ENCODE assay signal across 12 cellular contexts in genomic region chr19:35958660-35959039, GRCh38. TPM values are rescaled to one million over a fixed set of nuclear protein-coding genes. Genes with fewer than 3 reads are reported as not detected.
DNase-seq lines count a peak whose midpoint lies in the region; ATAC-seq and TF ChIP-seq lines count a peak whose summit lies in the region.
"Had no signal": no experiment of that assay in that cellular context is flagged by ENCODE, and none has a peak within 500 bp of the region (broad histone marks: within the 10 kb centered on the region; RNA-seq: fewer than 3 reads in every experiment).

No MANE protein-coding gene starts in this region.

- TF ChIP-seq RAD21 in HCT116 (IDR thresholded peaks at IDR 0.05; ENCODE audit: low read depth) = no peak

- peak overlapping the region; percentile 70 for H3K4me3 Mint-ChIP-seq in CD8-positive, alpha-beta T cell

- H3K18ac ChIP-seq in neuronal stem cell (ENCODE audit: low read length) = no peak overlapping the region

- no peak overlapping the region for H3K14ac ChIP-seq in neuronal stem cell (ENCODE audit: low read length)

- no peaks in the 10 kb centered on the region for H3K9me3 Mint-ChIP-seq in CD8-positive, alpha-beta T cell

- no peak overlapping the region for H3K23ac ChIP-seq in neuronal stem cell (ENCODE audit: low read depth, low read length, poor library complexity)

- H3K27ac Mint-ChIP-seq in CD8-positive, alpha-beta T cell = no peak overlapping the region

- H2BK5ac ChIP-seq in neuronal stem cell (ENCODE audit: low read length) = no peak overlapping the region

- H3K36me3 ChIP-seq in CD8-positive, alpha-beta T cell (ENCODE audit: insufficient read depth, low read length) = no peaks in the 10 kb centered on the region
- H3K36me3 ChIP-seq in HCT116 (ENCODE audit: control insufficient read depth in 1 of 2, insufficient read depth in 2 of 2, low read length in 2 of 2) = no peaks in the 10 kb centered on the region
- H3K36me3 ChIP-seq in effector memory CD4-positive, alpha-beta T cell (ENCODE audit: control insufficient read depth, insufficient read depth, low read length) = no peaks in the 10 kb centered on the region
- H3K36me3 ChIP-seq in neuronal stem cell (replicated peaks in 1 of 2; ENCODE audit: control insufficient read depth in 2 of 2, insufficient read depth in 2 of 2, low read length in 2 of 2) = no peaks in the 10 kb centered on the region
- H3K36me3 ChIP-seq: sigmoid colon had no signal

- TF ChIP-seq POLR2A in HCT116 (IDR thresholded peaks at IDR 0.05; ENCODE audit: borderline replicate concordance, extremely low read depth, insufficient read depth, insufficient read length) = no peak

- H3K4me1 Mint-ChIP-seq in CD8-positive, alpha-beta T cell (ENCODE audit: low read depth) = peaks cover 43% of the 10 kb centered on the region

- H2BK120ac ChIP-seq in neuronal stem cell (ENCODE audit: low read depth, low read length) = no peak overlapping the region

- no peak overlapping the region for H4K8ac ChIP-seq in neuronal stem cell (ENCODE audit: low read depth, low read length)

- H2AFZ ChIP-seq in HCT116 (ENCODE audit: low read depth, low read length, poor library complexity, severe bottlenecking) (no peak overlapping the region), neuronal stem cell (ENCODE audit: low read length) (peak overlapping the region; percentile 66)

- no peaks in the 10 kb centered on the region for H4K20me1 ChIP-seq in HCT116 (ENCODE audit: insufficient read depth)

- POLR2A ChIA-PET in CD8-positive, alpha-beta T cell (lab: Charles Lee) = interaction anchor here (0.5 to 1.2 kb wide), 5 partner anchors 27 to 95 kb away, joined by 3 to 4 read pairs (median 3); no protein-coding TSS in a partner anchor
- POLR2A ChIA-PET in HCT116 (lab: Charles Lee) = interaction anchor here (1.3 kb wide), 1 partner anchor 50 kb away, joined by 4 read pairs; the partner anchor contains the start of gene SYNE4

- no CpG with 5 or more reads among the region's 15 CpGs for WGBS in neuronal stem cell (ENCODE audit: extremely low coverage in 2 of 2, insufficient read length in 2 of 2, insufficient replicate concordance in 1 of 2), 2 donors

- no peaks in the 10 kb centered on the region for H3K9me2 ChIP-seq in HCT116 (ENCODE audit: insufficient read depth)

- H3K4me1 ChIP-seq in CD8-positive, alpha-beta T cell (ENCODE audit: insufficient read depth, low read length) = peaks cover 50% of the 10 kb centered on the region
- H3K4me1 ChIP-seq in HCT116 (ENCODE audit: control insufficient read depth in 1 of 2, insufficient read depth in 2 of 2, low read length in 2 of 2) (peaks cover 9 to 11% of the 10 kb centered on the region in 2 experiments; a peak in 3 of 4 replicates), neuronal stem cell (ENCODE audit: control insufficient read depth in 2 of 2, insufficient read depth in 1 of 2, low read depth in 1 of 2, low read length in 2 of 2) (no peaks in the 10 kb centered on the region)
- H3K4me1 ChIP-seq in effector memory CD4-positive, alpha-beta T cell (ENCODE audit: control insufficient read depth, insufficient read depth, low read length, poor library complexity, severe bottlenecking) = peaks cover 31% of the 10 kb centered on the region

- H4K91ac ChIP-seq in neuronal stem cell (ENCODE audit: low read depth, low read length, poor library complexity) = no peak overlapping the region

- H3K36me3 Mint-ChIP-seq in CD8-positive, alpha-beta T cell = no peaks in the 10 kb centered on the region

- no peaks in the 10 kb centered on the region for H3K79me1 ChIP-seq in neuronal stem cell (ENCODE audit: low read depth, low read length)

- no TSS peak for BruUV-seq in HCT116 (replicated peaks; lab: Mats Ljungman, UMichigan)

- peak overlapping the region; percentile 53 for H3K4me2 ChIP-seq in HCT116 (ENCODE audit: low read length)
- H3K4me2 ChIP-seq in neuronal stem cell (ENCODE audit: insufficient read depth, low read length, poor library complexity, severe bottlenecking) = no peak overlapping the region

- no peak for TF ChIP-seq CTCF in CD8-positive, alpha-beta T cell (IDR thresholded peaks at IDR 0.05)
- no peak for TF ChIP-seq CTCF in HCT116 (IDR thresholded peaks at IDR 0.05 in 2 of 3, conservative IDR thresholded peaks at IDR 0.05 in 1 of 3; ENCODE audit: borderline replicate concordance in 1 of 3, insufficient read depth in 1 of 3, low read depth in 2 of 3, low read length in 2 of 3)

- RAD21 ChIA-PET in HCT116 (lab: Charles Lee; ENCODE audit: low non-redundant PET in 1 of 2, low total read pairs in 2 of 2, uncharacterized antibody in 2 of 2, unreplicated experiment in 2 of 2) = no interaction called here

- H3K27me3 Mint-ChIP-seq in CD8-positive, alpha-beta T cell (ENCODE audit: low read depth) = peaks cover 3% of the 10 kb centered on the region

- H2BK12ac ChIP-seq in neuronal stem cell (ENCODE audit: low read length) = no peak overlapping the region

- no peak overlapping the region for H3K4ac ChIP-seq in neuronal stem cell (ENCODE audit: low read length)

- H3K9ac ChIP-seq in HCT116 (ENCODE audit: low read length) (no peak overlapping the region), neuronal stem cell (ENCODE audit: low read depth, low read length, poor library complexity) (no peak overlapping the region)

- H3K4me3 ChIP-seq in CD8-positive, alpha-beta T cell (ENCODE audit: low read depth, low read length) = peak overlapping the region; percentile 57
- peak overlapping the region in 1 of 2 experiments; percentile 28; a peak in 1 of 4 replicates for H3K4me3 ChIP-seq in HCT116 (replicated peaks in 1 of 2; ENCODE audit: low read depth in 1 of 2, low read length in 2 of 2)
- H3K4me3 ChIP-seq in effector memory CD4-positive, alpha-beta T cell (ENCODE audit: insufficient read depth, low read depth, low read length, poor library complexity, severe bottlenecking) = peak overlapping the region; percentile 64
- H3K4me3 ChIP-seq in neuronal stem cell (ENCODE audit: low read length in 2 of 2) = peak overlapping the region in 1 of 2 donors; percentile 64
- H3K4me3 ChIP-seq: sigmoid colon had no signal

- H2AK5ac ChIP-seq in neuronal stem cell (ENCODE audit: low read depth, low read length) = no peak overlapping the region

- no peaks in the 10 kb centered on the region for H3K27me3 ChIP-seq in CD8-positive, alpha-beta T cell (ENCODE audit: insufficient read depth, low read length)
- no peaks in the 10 kb centered on the region for H3K27me3 ChIP-seq in HCT116 (ENCODE audit: insufficient read depth, low read length)
- H3K27me3 ChIP-seq in effector memory CD4-positive, alpha-beta T cell (replicated peaks; ENCODE audit: control insufficient read depth, insufficient read depth, low read length, poor library complexity, severe bottlenecking) = no peaks in the 10 kb centered on the region
- H3K27me3 ChIP-seq in neuronal stem cell (ENCODE audit: control insufficient read depth in 3 of 3, insufficient read depth in 3 of 3, low read depth in 1 of 3, low read length in 3 of 3) = peaks cover 9 to 43% (median 31%) of the 10 kb centered on the region in 3 experiments

- CTCF ChIA-PET in CD8-positive, alpha-beta T cell (lab: Charles Lee) = interaction anchor here (0.6 to 1.7 kb wide), 17 partner anchors 11 to 212 kb away, joined by 3 to 21 read pairs (median 4); partner anchors contain the start of gene THAP8
- CTCF ChIA-PET in HCT116 (lab: Charles Lee) = no interaction called here

- H3K79me2 ChIP-seq in HCT116 (ENCODE audit: insufficient read depth, low read length) = no peaks in the 10 kb centered on the region

- H3K27ac ChIP-seq in CD8-positive, alpha-beta T cell (ENCODE audit: low read depth, low read length) = no peak overlapping the region
- H3K27ac ChIP-seq in HCT116 (ENCODE audit: low read depth, low read length) (no peak overlapping the region; the same call in 1 of the 2 replicates), neuronal stem cell (replicated peaks; ENCODE audit: low read length) (no peak overlapping the region)
- H3K27ac ChIP-seq in effector memory CD4-positive, alpha-beta T cell (ENCODE audit: insufficient read depth, low read length, poor library complexity, severe bottlenecking) = no peak overlapping the region
- H3K27ac ChIP-seq: sigmoid colon had no signal

- H3K9me3 ChIP-seq in CD8-positive, alpha-beta T cell (ENCODE audit: low read length) = no peaks in the 10 kb centered on the region
- H3K9me3 ChIP-seq in HCT116 (ENCODE audit: control insufficient read depth in 1 of 2, insufficient read depth in 1 of 2, low read depth in 1 of 2, low read length in 2 of 2) (no peaks in the 10 kb centered on the region), neuronal stem cell (replicated peaks in 1 of 2; ENCODE audit: control insufficient read depth in 2 of 2, insufficient read depth in 1 of 2, low read depth in 1 of 2, low read length in 2 of 2) (peaks cover 0 to 3% of the 10 kb centered on the region in 2 donors)
- H3K9me3 ChIP-seq in effector memory CD4-positive, alpha-beta T cell (ENCODE audit: control insufficient read depth, low read length) = no peaks in the 10 kb centered on the region

- no peak overlapping the region for H2BK15ac ChIP-seq in neuronal stem cell (ENCODE audit: low read length)

- intact Hi-C loops in CD8-positive, alpha-beta T cell (cut with DNase I, micrococcal nuclease) = loop anchor here (1.0 to 5.0 kb wide), 6 partner anchors 22 to 212 kb away; partner anchors contain the start of genes THAP8 (in 2 of the 2), WDR62 (in 2 of the 2), LRFN3 (in 1 of the 2) and POLR2I (in 1 of the 2)
- intact Hi-C loops in HCT116 (cut with micrococcal nuclease) = no loop called here

- no peak for ATAC-seq in CD8-positive, alpha-beta T cell
- ATAC-seq in HCT116 (no peak; the same call in 1 of the 2 replicates), HG03469 (IDR thresholded peaks at IDR 0.05; ENCODE audit: unreplicated experiment) (no peak)

- DNase-seq in CD8-positive, alpha-beta T cell = no peak
- DNase-seq in HCT116 (ENCODE audit: low read depth, low spot score) = no peak
- no peak for DNase-seq in effector memory CD4-positive, alpha-beta T cell
- no peak for DNase-seq in neuronal stem cell (ENCODE audit: low spot score)
- no peak for DNase-seq in retina
- DNase-seq in cortex of kidney (lab: John Stamatoyannopoulos, UW) = no peak
- DNase-seq: Calu3, NCI-H1048, sigmoid colon had no signal

RNA-seq across cellular contexts. Expression of gene LRFN3, which starts 22.5 kb away (rescaled TPM):
- 1 to 10 TPM; 2.2 to 3.3 TPM for total RNA-seq in CD8-positive, alpha-beta T cell
- 18.8 TPM for total RNA-seq in HCT116 (2021; ENCODE audit: unreplicated experiment)
- polyA plus RNA-seq in HCT116 (2012) = 15.1 and 15.3 TPM in 2 replicates
- 21.3 TPM for polyA plus RNA-seq in neuronal stem cell (2013, experiment 1 of 2)
- polyA plus RNA-seq in neuronal stem cell (2013, experiment 2 of 2) = 19.6 TPM

RNA-seq across cellular contexts. Expression of gene SDHAF1, which starts 36.3 kb away (rescaled TPM):
- total RNA-seq in CD8-positive, alpha-beta T cell = 1 to 10 TPM; 7.3 TPM
- total RNA-seq in HCT116 (2021; ENCODE audit: unreplicated experiment) = 21.0 TPM
- 14.2 and 18.1 TPM in 2 replicates for polyA plus RNA-seq in HCT116 (2012)
- polyA plus RNA-seq in neuronal stem cell (2013, experiment 1 of 2) = 16.9 TPM
- 15.6 TPM for polyA plus RNA-seq in neuronal stem cell (2013, experiment 2 of 2)

RNA-seq across cellular contexts. Expression of gene SYNE4, which starts 50.0 kb away (rescaled TPM):
- total RNA-seq in CD8-positive, alpha-beta T cell = 1 to 10 TPM in 1 of 2 experiments, under 1 TPM in 1; 0.95 to 2.1 TPM
- 27.9 TPM for total RNA-seq in HCT116 (2021; ENCODE audit: unreplicated experiment)
- polyA plus RNA-seq in HCT116 (2012) = 28.4 and 32.8 TPM in 2 replicates
- polyA plus RNA-seq in neuronal stem cell (2013, experiment 1 of 2) = 3.9 TPM
- 3.9 TPM for polyA plus RNA-seq in neuronal stem cell (2013, experiment 2 of 2)

RNA-seq across cellular contexts. Expression of gene TYROBP, which starts 50.6 kb away (rescaled TPM):
- 1 to 10 TPM; 5.2 to 6.2 TPM for total RNA-seq in CD8-positive, alpha-beta T cell
- 0.49 TPM for total RNA-seq in HCT116 (2021; ENCODE audit: unreplicated experiment)
- not detected in 2 replicates for polyA plus RNA-seq in HCT116 (2012)
- not detected for polyA plus RNA-seq in neuronal stem cell (2013, experiment 1 of 2)
- polyA plus RNA-seq in neuronal stem cell (2013, experiment 2 of 2) = not detected
- total RNA-seq: Calu3; dermis blood vessel endothelial cell; T-helper 1 cell treated with Interleukin-12 subunit alpha and Interleukin-12 subunit beta and Interleukin-4 antibody, amounts not matched to agents 30 ng/mL and 1 ng/mL, for 36 hours had no signal

RNA-seq across cellular contexts. Expression of gene ALKBH6, which starts 55.4 kb away (rescaled TPM):
- 10 to 100 TPM; 28.8 to 34.1 TPM for total RNA-seq in CD8-positive, alpha-beta T cell
- total RNA-seq in HCT116 (2021; ENCODE audit: unreplicated experiment) = 28.6 TPM
- polyA plus RNA-seq in HCT116 (2012) = 21.4 and 23.8 TPM in 2 replicates
- polyA plus RNA-seq in neuronal stem cell (2013, experiment 1 of 2) = 20.4 TPM
- 19.3 TPM for polyA plus RNA-seq in neuronal stem cell (2013, experiment 2 of 2)
